In the genomic region with DNA sequence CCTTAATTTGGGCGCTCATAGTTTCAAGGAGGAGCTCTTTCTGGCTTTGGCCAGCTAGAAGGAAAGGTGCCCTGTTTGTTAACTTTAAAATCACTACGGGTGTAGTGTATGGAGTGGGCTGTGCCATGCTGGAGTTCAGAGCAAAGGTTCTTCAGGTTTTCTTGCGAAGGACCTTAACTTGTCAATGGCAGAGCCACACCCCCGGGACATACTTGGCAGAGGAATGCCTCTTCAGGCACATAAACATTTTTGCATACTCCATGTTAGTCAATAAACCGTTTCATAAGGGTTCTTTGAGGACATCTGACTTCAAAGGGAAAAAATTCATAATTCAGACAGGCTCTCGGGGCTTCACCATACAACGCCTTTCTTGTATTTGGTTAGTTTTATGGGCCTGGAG, we compare ENCODE assay signal across 23 cellular contexts.
"Had no signal": no experiment of that assay in that cellular context is flagged by ENCODE, and none has a peak within 500 bp of the region (broad histone marks: within the 10 kb centered on the region; RNA-seq: fewer than 3 reads in every experiment).

No MANE protein-coding gene starts in this region.

- H3K4me3 Mint-ChIP-seq: activated CD4-positive, alpha-beta memory T cell treated with anti-CD3 and anti-CD28 coated beads, Interleukin-2, amount 10 ng/mL, durations not matched to agents 7 days and 5 days; activated T-cell treated with anti-CD3 and anti-CD28 coated beads, Interleukin-2, amount 50 U/mL, for 72 hours; dendritic cell treated with granulocyte-macrophage colony-stimulating factor and Interleukin-4, amounts not matched to agents 40 ng/mL and 50 ng/mL, for 4 days; neural crest cell had no signal

- H3K4me3 ChIP-seq: body of pancreas, esophagus muscularis mucosa, hepatocyte, mucosa of descending colon, right lobe of liver, transverse colon, vagina had no signal

- H3K27ac Mint-ChIP-seq: activated CD4-positive, alpha-beta memory T cell treated with anti-CD3 and anti-CD28 coated beads, Interleukin-2, amount 10 ng/mL, durations not matched to agents 7 days and 5 days; activated T-cell treated with anti-CD3 and anti-CD28 coated beads, Interleukin-2, amount 50 U/mL, for 72 hours; dendritic cell treated with granulocyte-macrophage colony-stimulating factor and Interleukin-4, amounts not matched to agents 40 ng/mL and 50 ng/mL, for 4 days had no signal

- DNase-seq: activated CD4-positive, alpha-beta memory T cell treated with anti-CD3 and anti-CD28 coated beads, Interleukin-2, amount 10 ng/mL, durations not matched to agents 7 days and 5 days; activated CD4-positive, alpha-beta T cell treated with anti-CD3 and anti-CD28 coated beads for 48 hours; activated effector memory CD4-positive, alpha-beta T cell treated with anti-CD3 and anti-CD28 coated beads, Interleukin-2, amount 50 U/mL, for 16 hours; activated naive CD4-positive, alpha-beta T cell treated with anti-CD3 and anti-CD28 coated beads, Interleukin-2, amount 50 U/mL, for 16 hours; activated T-cell treated with anti-CD3 and anti-CD28 coated beads, Interleukin-2, amount 50 U/mL, for 72 hours; anterior cingulate cortex; body of pancreas; effector CD8-positive, alpha-beta T cell; glutamatergic neuron; left ventricle myocardium superior; mucosa of descending colon; right lobe of liver; small intestine; stimulated activated CD4-positive, alpha-beta T cell treated with anti-CD3 and anti-CD28 coated beads, Interleukin-15, amount 100 ng/mL, for 24 hours; stimulated activated CD4-positive, alpha-beta T cell treated with anti-CD3 and anti-CD28 coated beads, Interleukin-2, amount 100 ng/mL, for 48 hours; stimulated activated CD8-positive, alpha-beta memory T cell treated with anti-CD3 and anti-CD28 coated beads, Interleukin-4, amount 100 ng/mL, for 48 hours; stimulated activated naive CD4-positive, alpha-beta T cell; transverse colon had no signal

- H3K9me3 Mint-ChIP-seq: activated CD4-positive, alpha-beta memory T cell treated with anti-CD3 and anti-CD28 coated beads, Interleukin-2, amount 10 ng/mL, durations not matched to agents 7 days and 5 days; activated T-cell treated with anti-CD3 and anti-CD28 coated beads, Interleukin-2, amount 50 U/mL, for 72 hours; dendritic cell treated with granulocyte-macrophage colony-stimulating factor and Interleukin-4, amounts not matched to agents 40 ng/mL and 50 ng/mL, for 4 days; neural crest cell had no signal

- H3K27me3 ChIP-seq: body of pancreas, esophagus muscularis mucosa, hepatocyte, right lobe of liver, transverse colon, vagina had no signal

- H3K27me3 Mint-ChIP-seq: activated CD4-positive, alpha-beta memory T cell treated with anti-CD3 and anti-CD28 coated beads, Interleukin-2, amount 10 ng/mL, durations not matched to agents 7 days and 5 days; dendritic cell treated with granulocyte-macrophage colony-stimulating factor and Interleukin-4, amounts not matched to agents 40 ng/mL and 50 ng/mL, for 4 days had no signal

- ATAC-seq: activated T-cell treated with anti-CD3 and anti-CD28 coated beads, Interleukin-2, amount 50 U/mL, for 72 hours; body of pancreas; left ventricle myocardium superior; mucosa of descending colon; right lobe of liver had no signal

- H3K27ac ChIP-seq: body of pancreas, esophagus muscularis mucosa, hepatocyte, right lobe of liver, vagina had no signal

- H3K79me2 ChIP-seq: hepatocyte had no signal

- H3K9me3 ChIP-seq: body of pancreas, esophagus muscularis mucosa, mucosa of descending colon, right lobe of liver, transverse colon, vagina had no signal

- H2AFZ ChIP-seq: hepatocyte had no signal

- H3K4me2 ChIP-seq: hepatocyte had no signal

- H3K4me1 ChIP-seq: body of pancreas, right lobe of liver had no signal
